Comparison of ENCODE assay signal across 1 cellular context in the genomic region with DNA sequence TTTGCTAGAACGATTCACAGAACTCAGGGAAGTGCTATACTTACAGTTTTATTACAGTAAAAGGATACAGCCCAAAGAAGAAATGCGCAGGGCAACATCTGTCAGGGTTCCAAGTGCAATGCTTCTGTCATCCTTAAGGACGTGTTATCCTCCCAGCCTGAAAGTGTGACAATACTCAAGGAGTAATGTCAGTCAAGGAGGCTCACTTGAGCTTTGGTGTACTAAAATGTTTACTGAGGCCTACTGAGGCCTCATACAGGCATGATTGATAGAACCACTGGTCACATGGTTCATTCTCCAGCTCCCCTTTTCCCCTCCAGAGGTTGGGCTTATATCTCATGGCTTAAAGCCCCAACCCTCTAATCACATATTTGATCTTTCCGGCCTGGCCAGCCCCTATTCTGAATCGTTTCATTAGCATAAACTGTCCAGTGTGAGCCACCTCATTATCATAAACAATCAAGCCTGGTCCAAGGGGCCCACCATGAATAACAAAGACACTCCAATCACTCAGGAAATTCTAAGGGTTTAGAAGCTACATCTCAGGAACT.
TF ChIP-seq lines count a peak whose summit lies in the region.

No MANE protein-coding gene starts in this region.

TF ChIP-seq in K562, 482 proteins besides CTCF, POLR2A, EP300 and RAD21 (continues in another document):
- TF ChIP-seq, protein P1, sequence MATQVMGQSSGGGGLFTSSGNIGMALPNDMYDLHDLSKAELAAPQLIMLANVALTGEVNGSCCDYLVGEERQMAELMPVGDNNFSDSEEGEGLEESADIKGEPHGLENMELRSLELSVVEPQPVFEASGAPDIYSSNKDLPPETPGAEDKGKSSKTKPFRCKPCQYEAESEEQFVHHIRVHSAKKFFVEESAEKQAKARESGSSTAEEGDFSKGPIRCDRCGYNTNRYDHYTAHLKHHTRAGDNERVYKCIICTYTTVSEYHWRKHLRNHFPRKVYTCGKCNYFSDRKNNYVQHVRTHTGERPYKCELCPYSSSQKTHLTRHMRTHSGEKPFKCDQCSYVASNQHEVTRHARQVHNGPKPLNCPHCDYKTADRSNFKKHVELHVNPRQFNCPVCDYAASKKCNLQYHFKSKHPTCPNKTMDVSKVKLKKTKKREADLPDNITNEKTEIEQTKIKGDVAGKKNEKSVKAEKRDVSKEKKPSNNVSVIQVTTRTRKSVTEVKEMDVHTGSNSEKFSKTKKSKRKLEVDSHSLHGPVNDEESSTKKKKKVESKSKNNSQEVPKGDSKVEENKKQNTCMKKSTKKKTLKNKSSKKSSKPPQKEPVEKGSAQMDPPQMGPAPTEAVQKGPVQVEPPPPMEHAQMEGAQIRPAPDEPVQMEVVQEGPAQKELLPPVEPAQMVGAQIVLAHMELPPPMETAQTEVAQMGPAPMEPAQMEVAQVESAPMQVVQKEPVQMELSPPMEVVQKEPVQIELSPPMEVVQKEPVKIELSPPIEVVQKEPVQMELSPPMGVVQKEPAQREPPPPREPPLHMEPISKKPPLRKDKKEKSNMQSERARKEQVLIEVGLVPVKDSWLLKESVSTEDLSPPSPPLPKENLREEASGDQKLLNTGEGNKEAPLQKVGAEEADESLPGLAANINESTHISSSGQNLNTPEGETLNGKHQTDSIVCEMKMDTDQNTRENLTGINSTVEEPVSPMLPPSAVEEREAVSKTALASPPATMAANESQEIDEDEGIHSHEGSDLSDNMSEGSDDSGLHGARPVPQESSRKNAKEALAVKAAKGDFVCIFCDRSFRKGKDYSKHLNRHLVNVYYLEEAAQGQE (CRISPR knock-in tag; IDR thresholded peaks at IDR 0.05; ENCODE audit: low read depth): no peak
- no peak for TF ChIP-seq OTX1 (CRISPR knock-in tag; IDR thresholded peaks at IDR 0.05)
- no peak for TF ChIP-seq TRIM24 (IDR thresholded peaks at IDR 0.05)
- TF ChIP-seq ZNF316 (IDR thresholded peaks at IDR 0.05): no peak
- TF ChIP-seq ATF7 (IDR thresholded peaks at IDR 0.05): 0 out of 2 replicates have a peak, but pooled peaks have one; percentile 20
- TF ChIP-seq CREBBP (IDR thresholded peaks at IDR 0.05; ENCODE audit: low read depth, low read length): no peak
- TF ChIP-seq, protein P2, sequence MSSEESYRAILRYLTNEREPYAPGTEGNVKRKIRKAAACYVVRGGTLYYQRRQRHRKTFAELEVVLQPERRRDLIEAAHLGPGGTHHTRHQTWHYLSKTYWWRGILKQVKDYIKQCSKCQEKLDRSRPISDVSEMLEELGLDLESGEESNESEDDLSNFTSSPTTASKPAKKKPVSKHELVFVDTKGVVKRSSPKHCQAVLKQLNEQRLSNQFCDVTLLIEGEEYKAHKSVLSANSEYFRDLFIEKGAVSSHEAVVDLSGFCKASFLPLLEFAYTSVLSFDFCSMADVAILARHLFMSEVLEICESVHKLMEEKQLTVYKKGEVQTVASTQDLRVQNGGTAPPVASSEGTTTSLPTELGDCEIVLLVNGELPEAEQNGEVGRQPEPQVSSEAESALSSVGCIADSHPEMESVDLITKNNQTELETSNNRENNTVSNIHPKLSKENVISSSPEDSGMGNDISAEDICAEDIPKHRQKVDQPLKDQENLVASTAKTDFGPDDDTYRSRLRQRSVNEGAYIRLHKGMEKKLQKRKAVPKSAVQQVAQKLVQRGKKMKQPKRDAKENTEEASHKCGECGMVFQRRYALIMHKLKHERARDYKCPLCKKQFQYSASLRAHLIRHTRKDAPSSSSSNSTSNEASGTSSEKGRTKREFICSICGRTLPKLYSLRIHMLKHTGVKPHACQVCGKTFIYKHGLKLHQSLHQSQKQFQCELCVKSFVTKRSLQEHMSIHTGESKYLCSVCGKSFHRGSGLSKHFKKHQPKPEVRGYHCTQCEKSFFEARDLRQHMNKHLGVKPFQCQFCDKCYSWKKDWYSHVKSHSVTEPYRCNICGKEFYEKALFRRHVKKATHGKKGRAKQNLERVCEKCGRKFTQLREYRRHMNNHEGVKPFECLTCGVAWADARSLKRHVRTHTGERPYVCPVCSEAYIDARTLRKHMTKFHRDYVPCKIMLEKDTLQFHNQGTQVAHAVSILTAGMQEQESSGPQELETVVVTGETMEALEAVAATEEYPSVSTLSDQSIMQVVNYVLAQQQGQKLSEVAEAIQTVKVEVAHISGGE (CRISPR knock-in tag; IDR thresholded peaks at IDR 0.05): no peak
- no peak for TF ChIP-seq SMAD1 (IDR thresholded peaks at IDR 0.05; ENCODE audit: low read depth, low read length, partially characterized antibody)
- TF ChIP-seq ZNF324 (CRISPR knock-in tag; IDR thresholded peaks at IDR 0.05): no peak
- no peak for TF ChIP-seq POU5F1 (IDR thresholded peaks at IDR 0.05; ENCODE audit: borderline replicate concordance, low read depth, low read length, partially characterized antibody)
- TF ChIP-seq L3MBTL2 (IDR thresholded peaks at IDR 0.05): peak; percentile 68
- TF ChIP-seq ZNF766 (CRISPR knock-in tag; conservative IDR thresholded peaks at IDR 0.05): peak; percentile 56; the same call in 1 of the 2 replicates
- TF ChIP-seq, protein P3, sequence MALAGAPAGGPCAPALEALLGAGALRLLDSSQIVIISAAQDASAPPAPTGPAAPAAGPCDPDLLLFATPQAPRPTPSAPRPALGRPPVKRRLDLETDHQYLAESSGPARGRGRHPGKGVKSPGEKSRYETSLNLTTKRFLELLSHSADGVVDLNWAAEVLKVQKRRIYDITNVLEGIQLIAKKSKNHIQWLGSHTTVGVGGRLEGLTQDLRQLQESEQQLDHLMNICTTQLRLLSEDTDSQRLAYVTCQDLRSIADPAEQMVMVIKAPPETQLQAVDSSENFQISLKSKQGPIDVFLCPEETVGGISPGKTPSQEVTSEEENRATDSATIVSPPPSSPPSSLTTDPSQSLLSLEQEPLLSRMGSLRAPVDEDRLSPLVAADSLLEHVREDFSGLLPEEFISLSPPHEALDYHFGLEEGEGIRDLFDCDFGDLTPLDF (CRISPR knock-in tag; IDR thresholded peaks at IDR 0.05): no peak
- no peak for TF ChIP-seq FOXJ3 (CRISPR knock-in tag; IDR thresholded peaks at IDR 0.05)
- TF ChIP-seq SMARCB1 (IDR thresholded peaks at IDR 0.05; ENCODE audit: insufficient read length, low read depth): no peak
- TF ChIP-seq KLF10 (CRISPR knock-in tag; IDR thresholded peaks at IDR 0.05): no peak
- TF ChIP-seq, protein P4, sequence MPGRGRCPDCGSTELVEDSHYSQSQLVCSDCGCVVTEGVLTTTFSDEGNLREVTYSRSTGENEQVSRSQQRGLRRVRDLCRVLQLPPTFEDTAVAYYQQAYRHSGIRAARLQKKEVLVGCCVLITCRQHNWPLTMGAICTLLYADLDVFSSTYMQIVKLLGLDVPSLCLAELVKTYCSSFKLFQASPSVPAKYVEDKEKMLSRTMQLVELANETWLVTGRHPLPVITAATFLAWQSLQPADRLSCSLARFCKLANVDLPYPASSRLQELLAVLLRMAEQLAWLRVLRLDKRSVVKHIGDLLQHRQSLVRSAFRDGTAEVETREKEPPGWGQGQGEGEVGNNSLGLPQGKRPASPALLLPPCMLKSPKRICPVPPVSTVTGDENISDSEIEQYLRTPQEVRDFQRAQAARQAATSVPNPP (IDR thresholded peaks at IDR 0.05; ENCODE audit: borderline replicate concordance, insufficient read depth, insufficient read length): no peak
- TF ChIP-seq, protein P5, sequence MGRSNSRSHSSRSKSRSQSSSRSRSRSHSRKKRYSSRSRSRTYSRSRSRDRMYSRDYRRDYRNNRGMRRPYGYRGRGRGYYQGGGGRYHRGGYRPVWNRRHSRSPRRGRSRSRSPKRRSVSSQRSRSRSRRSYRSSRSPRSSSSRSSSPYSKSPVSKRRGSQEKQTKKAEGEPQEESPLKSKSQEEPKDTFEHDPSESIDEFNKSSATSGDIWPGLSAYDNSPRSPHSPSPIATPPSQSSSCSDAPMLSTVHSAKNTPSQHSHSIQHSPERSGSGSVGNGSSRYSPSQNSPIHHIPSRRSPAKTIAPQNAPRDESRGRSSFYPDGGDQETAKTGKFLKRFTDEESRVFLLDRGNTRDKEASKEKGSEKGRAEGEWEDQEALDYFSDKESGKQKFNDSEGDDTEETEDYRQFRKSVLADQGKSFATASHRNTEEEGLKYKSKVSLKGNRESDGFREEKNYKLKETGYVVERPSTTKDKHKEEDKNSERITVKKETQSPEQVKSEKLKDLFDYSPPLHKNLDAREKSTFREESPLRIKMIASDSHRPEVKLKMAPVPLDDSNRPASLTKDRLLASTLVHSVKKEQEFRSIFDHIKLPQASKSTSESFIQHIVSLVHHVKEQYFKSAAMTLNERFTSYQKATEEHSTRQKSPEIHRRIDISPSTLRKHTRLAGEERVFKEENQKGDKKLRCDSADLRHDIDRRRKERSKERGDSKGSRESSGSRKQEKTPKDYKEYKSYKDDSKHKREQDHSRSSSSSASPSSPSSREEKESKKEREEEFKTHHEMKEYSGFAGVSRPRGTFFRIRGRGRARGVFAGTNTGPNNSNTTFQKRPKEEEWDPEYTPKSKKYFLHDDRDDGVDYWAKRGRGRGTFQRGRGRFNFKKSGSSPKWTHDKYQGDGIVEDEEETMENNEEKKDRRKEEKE (IDR thresholded peaks at IDR 0.05; ENCODE audit: borderline replicate concordance in 1 of 2, control insufficient read depth in 1 of 2, low read depth in 2 of 2, low read length in 1 of 2): no peak
- TF ChIP-seq, protein P6, sequence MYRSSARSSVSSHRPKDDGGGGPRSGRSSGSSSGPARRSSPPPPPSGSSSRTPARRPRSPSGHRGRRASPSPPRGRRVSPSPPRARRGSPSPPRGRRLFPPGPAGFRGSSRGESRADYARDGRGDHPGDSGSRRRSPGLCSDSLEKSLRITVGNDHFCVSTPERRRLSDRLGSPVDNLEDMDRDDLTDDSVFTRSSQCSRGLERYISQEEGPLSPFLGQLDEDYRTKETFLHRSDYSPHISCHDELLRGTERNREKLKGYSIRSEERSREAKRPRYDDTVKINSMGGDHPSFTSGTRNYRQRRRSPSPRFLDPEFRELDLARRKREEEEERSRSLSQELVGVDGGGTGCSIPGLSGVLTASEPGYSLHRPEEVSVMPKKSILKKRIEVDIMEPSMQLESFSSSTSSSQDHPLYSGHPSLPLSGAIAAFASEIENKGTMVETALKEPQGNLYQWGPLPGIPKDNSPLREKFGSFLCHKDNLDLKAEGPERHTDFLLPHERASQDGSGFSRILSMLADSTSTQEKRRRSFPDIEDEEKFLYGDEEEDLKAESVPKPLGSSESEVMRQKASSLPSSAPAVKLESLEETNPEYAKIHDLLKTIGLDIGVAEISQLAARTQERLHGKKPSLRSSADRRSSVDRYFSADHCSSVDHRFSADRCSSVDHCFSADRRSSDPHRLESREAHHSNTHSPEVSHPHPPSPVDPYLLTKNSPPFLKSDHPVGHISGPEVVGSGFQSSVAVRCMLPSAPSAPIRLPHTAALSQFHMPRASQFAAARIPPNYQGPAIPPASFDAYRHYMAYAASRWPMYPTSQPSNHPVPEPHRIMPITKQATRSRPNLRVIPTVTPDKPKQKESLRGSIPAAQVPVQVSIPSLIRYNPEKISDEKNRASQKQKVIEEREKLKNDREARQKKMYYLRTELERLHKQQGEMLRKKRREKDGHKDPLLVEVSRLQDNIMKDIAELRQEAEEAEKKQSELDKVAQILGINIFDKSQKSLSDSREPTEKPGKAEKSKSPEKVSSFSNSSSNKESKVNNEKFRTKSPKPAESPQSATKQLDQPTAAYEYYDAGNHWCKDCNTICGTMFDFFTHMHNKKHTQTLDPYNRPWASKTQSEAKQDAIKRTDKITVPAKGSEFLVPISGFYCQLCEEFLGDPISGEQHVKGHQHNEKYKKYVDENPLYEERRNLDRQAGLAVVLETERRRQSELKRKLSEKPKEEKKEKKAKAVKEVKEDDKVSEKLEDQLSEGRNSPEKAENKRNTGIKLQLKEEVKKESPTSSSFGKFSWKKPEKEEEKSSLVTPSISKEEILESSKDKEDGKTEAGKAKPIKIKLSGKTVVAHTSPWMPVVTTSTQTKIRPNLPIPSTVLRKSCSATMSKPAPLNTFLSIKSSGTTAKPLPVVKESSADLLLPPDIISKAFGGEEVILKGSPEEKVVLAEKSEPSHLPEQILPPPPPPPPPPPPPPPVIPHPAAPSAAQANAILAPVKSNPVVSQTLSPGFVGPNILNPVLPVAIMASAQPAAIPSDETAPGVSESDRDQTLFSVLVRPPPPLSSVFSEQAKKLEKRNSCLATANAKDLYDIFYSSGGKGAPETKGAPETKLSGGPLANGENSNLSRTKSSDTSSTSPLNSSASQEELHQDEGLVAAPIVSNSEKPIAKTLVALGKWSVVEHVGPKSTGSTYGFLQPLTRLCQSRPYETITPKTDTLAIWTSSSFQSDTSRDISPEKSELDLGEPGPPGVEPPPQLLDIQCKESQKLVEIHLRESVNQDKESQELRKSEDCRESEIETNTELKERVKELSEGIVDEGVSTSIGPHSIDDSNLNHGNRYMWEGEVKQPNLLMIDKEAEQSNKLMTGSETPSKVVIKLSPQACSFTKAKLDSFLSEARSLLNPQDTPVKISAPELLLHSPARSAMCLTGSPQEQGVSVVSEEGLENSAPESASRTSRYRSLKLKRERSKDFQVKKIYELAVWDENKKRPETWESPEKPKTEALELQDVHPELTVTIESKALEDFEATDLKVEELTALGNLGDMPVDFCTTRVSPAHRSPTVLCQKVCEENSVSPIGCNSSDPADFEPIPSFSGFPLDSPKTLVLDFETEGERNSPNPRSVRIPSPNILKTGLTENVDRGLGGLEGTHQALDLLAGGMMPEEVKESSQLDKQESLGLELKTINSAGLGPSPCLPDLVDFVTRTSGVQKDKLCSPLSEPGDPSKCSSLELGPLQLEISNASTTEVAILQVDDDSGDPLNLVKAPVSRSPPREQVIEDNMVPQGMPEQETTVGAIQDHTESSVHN (IDR thresholded peaks at IDR 0.05; ENCODE audit: borderline replicate concordance in 1 of 2, low read depth in 1 of 2): no peak
- TF ChIP-seq, protein P7, sequence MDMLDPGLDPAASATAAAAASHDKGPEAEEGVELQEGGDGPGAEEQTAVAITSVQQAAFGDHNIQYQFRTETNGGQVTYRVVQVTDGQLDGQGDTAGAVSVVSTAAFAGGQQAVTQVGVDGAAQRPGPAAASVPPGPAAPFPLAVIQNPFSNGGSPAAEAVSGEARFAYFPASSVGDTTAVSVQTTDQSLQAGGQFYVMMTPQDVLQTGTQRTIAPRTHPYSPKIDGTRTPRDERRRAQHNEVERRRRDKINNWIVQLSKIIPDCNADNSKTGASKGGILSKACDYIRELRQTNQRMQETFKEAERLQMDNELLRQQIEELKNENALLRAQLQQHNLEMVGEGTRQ (CRISPR knock-in tag; IDR thresholded peaks at IDR 0.05): peak; percentile 66
- TF ChIP-seq SUPT5H (IDR thresholded peaks at IDR 0.05): peak; percentile 34
- TF ChIP-seq, protein P8, sequence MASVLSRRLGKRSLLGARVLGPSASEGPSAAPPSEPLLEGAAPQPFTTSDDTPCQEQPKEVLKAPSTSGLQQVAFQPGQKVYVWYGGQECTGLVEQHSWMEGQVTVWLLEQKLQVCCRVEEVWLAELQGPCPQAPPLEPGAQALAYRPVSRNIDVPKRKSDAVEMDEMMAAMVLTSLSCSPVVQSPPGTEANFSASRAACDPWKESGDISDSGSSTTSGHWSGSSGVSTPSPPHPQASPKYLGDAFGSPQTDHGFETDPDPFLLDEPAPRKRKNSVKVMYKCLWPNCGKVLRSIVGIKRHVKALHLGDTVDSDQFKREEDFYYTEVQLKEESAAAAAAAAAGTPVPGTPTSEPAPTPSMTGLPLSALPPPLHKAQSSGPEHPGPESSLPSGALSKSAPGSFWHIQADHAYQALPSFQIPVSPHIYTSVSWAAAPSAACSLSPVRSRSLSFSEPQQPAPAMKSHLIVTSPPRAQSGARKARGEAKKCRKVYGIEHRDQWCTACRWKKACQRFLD (CRISPR knock-in tag; IDR thresholded peaks at IDR 0.05): no peak
- TF ChIP-seq, protein P9, sequence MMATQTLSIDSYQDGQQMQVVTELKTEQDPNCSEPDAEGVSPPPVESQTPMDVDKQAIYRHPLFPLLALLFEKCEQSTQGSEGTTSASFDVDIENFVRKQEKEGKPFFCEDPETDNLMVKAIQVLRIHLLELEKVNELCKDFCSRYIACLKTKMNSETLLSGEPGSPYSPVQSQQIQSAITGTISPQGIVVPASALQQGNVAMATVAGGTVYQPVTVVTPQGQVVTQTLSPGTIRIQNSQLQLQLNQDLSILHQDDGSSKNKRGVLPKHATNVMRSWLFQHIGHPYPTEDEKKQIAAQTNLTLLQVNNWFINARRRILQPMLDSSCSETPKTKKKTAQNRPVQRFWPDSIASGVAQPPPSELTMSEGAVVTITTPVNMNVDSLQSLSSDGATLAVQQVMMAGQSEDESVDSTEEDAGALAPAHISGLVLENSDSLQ (IDR thresholded peaks at IDR 0.05): peak; percentile 89
